In genomic region chr3:176286456-176287115, GRCh38 we compare ENCODE assay signal across 20 cellular contexts.
DNase-seq lines count a peak whose midpoint lies in the region; ATAC-seq, FAIRE-seq and TF ChIP-seq lines count a peak whose summit lies in the region.
"Had no signal": no experiment of that assay in that cellular context is flagged by ENCODE, and none has a peak within 500 bp of the region (broad histone marks: within the 10 kb centered on the region; RNA-seq: fewer than 3 reads in every experiment).

No MANE protein-coding gene starts in this region.

- H3K36me3 Mint-ChIP-seq in HFFc6 (ENCODE audit: low read depth) (no peaks in the 10 kb centered on the region), osteocyte (ENCODE audit: unreplicated experiment) (no peaks in the 10 kb centered on the region)
- H3K36me3 Mint-ChIP-seq: CD8-positive, alpha-beta T cell had no signal

- peak overlapping the region; percentile 69 for H3K4me3 ChIP-seq in ACC112 (ENCODE audit: low read depth, low read length)
- H3K4me3 ChIP-seq: BLaER1 had no signal

- no peaks in the 10 kb centered on the region for H3K27me3 Mint-ChIP-seq in HFFc6 (ENCODE audit: insufficient read depth)
- H3K27me3 Mint-ChIP-seq in osteocyte (ENCODE audit: unreplicated experiment), result no peaks in the 10 kb centered on the region

- peak overlapping the region; percentile 70 for H2AFZ ChIP-seq in ACC112 (ENCODE audit: low read length, unreplicated experiment)

- H3K27me3 ChIP-seq in ACC112 (ENCODE audit: insufficient read depth, low read length), result no peaks in the 10 kb centered on the region
- H3K27me3 ChIP-seq: BLaER1 had no signal

- no peaks in the 10 kb centered on the region for H3K9me3 Mint-ChIP-seq in HFFc6
- no peaks in the 10 kb centered on the region for H3K9me3 Mint-ChIP-seq in osteocyte (ENCODE audit: unreplicated experiment)

- ATAC-seq in HG02623 (IDR thresholded peaks at IDR 0.05; ENCODE audit: unreplicated experiment) (no peak), GM19452 (IDR thresholded peaks at IDR 0.05; ENCODE audit: unreplicated experiment) (no peak), GM18517 (IDR thresholded peaks at IDR 0.05; ENCODE audit: unreplicated experiment) (no peak)
- ATAC-seq: CD8-positive, alpha-beta T cell had no signal

- TF ChIP-seq CTCF in HFFc6 (IDR thresholded peaks at IDR 0.05) (no peak), osteocyte (IDR thresholded peaks at IDR 0.05) (no peak)

- FAIRE-seq in endometrium (lab: Jason Lieb, UNC), result peak; percentile 89
- FAIRE-seq: G401.6, GM19239, H1 had no signal

- H3K27ac ChIP-seq in ACC112 (ENCODE audit: low read depth, low read length), result peak overlapping the region; percentile 45
- H3K27ac ChIP-seq: 22Rv1, BLaER1, KMS-11 had no signal

- H3K4me1 ChIP-seq in ACC112 (ENCODE audit: control insufficient read depth, insufficient read depth, low read length, unreplicated experiment), result no peaks in the 10 kb centered on the region
- H3K4me1 ChIP-seq: BLaER1 had no signal

- H3K27ac Mint-ChIP-seq in HFFc6, result peak overlapping the region; percentile 22
- H3K27ac Mint-ChIP-seq in osteocyte (ENCODE audit: unreplicated experiment), result peak overlapping the region; percentile 79
- H3K27ac Mint-ChIP-seq: CD8-positive, alpha-beta T cell had no signal

- no peaks in the 10 kb centered on the region for H3K36me3 ChIP-seq in ACC112 (ENCODE audit: insufficient read depth, low read length)
- H3K36me3 ChIP-seq: BLaER1 had no signal

- H3K4me3 Mint-ChIP-seq in HFFc6 (peak overlapping the region; percentile 28; the same call in 1 of the 2 replicates), osteocyte (ENCODE audit: unreplicated experiment) (peak overlapping the region; percentile 2)
- H3K4me3 Mint-ChIP-seq: CD8-positive, alpha-beta T cell had no signal

- DNase-seq in HFFc6 (no peak), osteocyte (ENCODE audit: extremely low spot score, unreplicated experiment) (no peak), DMS53 treated with DMSO at 0.1 percent for 48 hours (lab: John Stamatoyannopoulos, UW; ENCODE audit: unreplicated experiment) (no peak)
- DNase-seq: CD8-positive, alpha-beta T cell; DMS79 treated with DMSO at 0.1 percent for 48 hours; NCI-H1417 treated with DMSO at 0.1 percent for 48 hours; NCI-H1930; NCI-H226; NCI-H524 had no signal

- H3K79me2 ChIP-seq in ACC112 (ENCODE audit: control insufficient read depth, insufficient read depth, low read length, unreplicated experiment), result no peaks in the 10 kb centered on the region

- H3K4me1 Mint-ChIP-seq in HFFc6 (ENCODE audit: low read depth) (peaks cover 11% of the 10 kb centered on the region), osteocyte (ENCODE audit: unreplicated experiment) (peaks cover 17% of the 10 kb centered on the region)
